In genomic region chr17:20174588-20175265, GRCh38 we compare ENCODE assay signal across 15 cellular contexts.
DNase-seq lines count a peak whose midpoint lies in the region; ATAC-seq and TF ChIP-seq lines count a peak whose summit lies in the region.
"Had no signal": no experiment of that assay in that cellular context is flagged by ENCODE, and none has a peak within 500 bp of the region (broad histone marks: within the 10 kb centered on the region; RNA-seq: fewer than 3 reads in every experiment).

No MANE protein-coding gene starts in this region.

- H4K20me1 ChIP-seq in IMR-90 (ENCODE audit: insufficient read depth, low read length): peaks cover 11% of the 10 kb centered on the region

- no peak for TF ChIP-seq RAD21 in IMR-90 (IDR thresholded peaks at IDR 0.05; ENCODE audit: low read length)

- no peaks in the 10 kb centered on the region for H3K36me3 ChIP-seq in IMR-90 (ENCODE audit: control insufficient read depth, insufficient read depth, low read length)
- H3K36me3 ChIP-seq: colonic mucosa, left ventricle myocardium inferior, neural progenitor cell had no signal

- peaks cover 33 to 70% of the 10 kb centered on the region in 2 experiments for H3K79me1 ChIP-seq in IMR-90 (ENCODE audit: low read depth in 1 of 2, low read length in 2 of 2)

- CTCF ChIA-PET in IMR-90 (lab: Yijun Ruan, JAX): no interaction called here

- TF ChIP-seq CTCF in IMR-90 (conservative IDR thresholded peaks at IDR 0.05; ENCODE audit: low read depth, low read length): no peak

- peak overlapping the region; percentile 35 for H2AK9ac ChIP-seq in IMR-90 (replicated peaks; ENCODE audit: low read depth, low read length, poor library complexity)

- H3K4me2 ChIP-seq in IMR-90 (ENCODE audit: low read depth, low read length): peak overlapping the region; percentile 76
- H3K4me2 ChIP-seq: neural progenitor cell had no signal

- H4K91ac ChIP-seq in IMR-90 (ENCODE audit: insufficient read depth, low read depth, low read length): peak overlapping the region; percentile 71

- peak overlapping the region; percentile 81 for H2BK20ac ChIP-seq in IMR-90 (ENCODE audit: low read depth, low read length)

- peak overlapping the region; percentile 53 for H3K27ac ChIP-seq in IMR-90 (ENCODE audit: insufficient read depth, low read length)
- H3K27ac ChIP-seq: colonic mucosa, left ventricle myocardium inferior, neural progenitor cell had no signal

- H3K4me1 ChIP-seq in IMR-90 (ENCODE audit: control insufficient read depth, insufficient read depth, low read length): peaks cover 30% of the 10 kb centered on the region
- H3K4me1 ChIP-seq: colonic mucosa had no signal

- ATAC-seq in IMR-90 (ENCODE audit: low read depth) (peak; percentile 85), HG03108 (IDR thresholded peaks at IDR 0.05; ENCODE audit: unreplicated experiment) (no peak)

- peak overlapping the region; percentile 55 for H3K56ac ChIP-seq in IMR-90 (ENCODE audit: extremely low read depth, insufficient read depth, low read length)

- peak overlapping the region; percentile 24 to 91; a peak in 3 of 4 replicates for H4K8ac ChIP-seq in IMR-90 (ENCODE audit: low read depth in 2 of 2, low read length in 2 of 2)

- no peaks in the 10 kb centered on the region for H3K27me3 ChIP-seq in IMR-90 (ENCODE audit: control insufficient read depth, insufficient read depth, low read length)
- H3K27me3 ChIP-seq: colonic mucosa, neural progenitor cell had no signal

- POLR2A ChIA-PET in IMR-90 (lab: Charles Lee; ENCODE audit: unreplicated experiment): no interaction called here

- no peak for TF ChIP-seq POLR2A in IMR-90 (IDR thresholded peaks at IDR 0.05; ENCODE audit: low read depth, low read length)

- peak overlapping the region; percentile 89 for H3K23ac ChIP-seq in IMR-90 (ENCODE audit: low read depth, low read length)

- peak overlapping the region; percentile 16; the same call in 1 of the 2 replicates for H4K5ac ChIP-seq in IMR-90 (ENCODE audit: low read depth, low read length)

- dilution Hi-C loops in IMR-90 (cut with HindIII; ENCODE audit: low sequenced_read_pairs, unreplicated experiment): no loop called here

- H3K9ac ChIP-seq in IMR-90 (ENCODE audit: low read depth, low read length): peak overlapping the region; percentile 13; the same call in 1 of the 2 replicates
- H3K9ac ChIP-seq: neural progenitor cell had no signal

- H2AK5ac ChIP-seq in IMR-90 (ENCODE audit: low read depth, low read length): peak overlapping the region; percentile 89

- H2AFZ ChIP-seq in IMR-90 (replicated peaks; ENCODE audit: low read length, poor library complexity): peak overlapping the region; percentile 72
- H2AFZ ChIP-seq: neural progenitor cell had no signal

- DNase-seq in AG08396 (ENCODE audit: low spot score): peak; percentile 54
- DNase-seq in IMR-90: peak; percentile 76
- peak; percentile 88 for DNase-seq in astrocyte of the hippocampus (ENCODE audit: low read depth, low spot score)
- peak; percentile 10 for DNase-seq in kidney glomerular epithelial cell (lab: John Stamatoyannopoulos, UW)
- no peak for DNase-seq in NCI-H524 treated with DMSO at 0.1 percent for 48 hours (lab: John Stamatoyannopoulos, UW)
- DNase-seq in anterior cingulate cortex (lab: John Stamatoyannopoulos, UW): no peak
- DNase-seq in hypothalamus (lab: John Stamatoyannopoulos, UW): no peak
- DNase-seq: activated naive CD4-positive, alpha-beta T cell treated with anti-CD3 and anti-CD28 coated beads for 36 hours; AML-193; colonic mucosa; left ventricle myocardium inferior; RPMI8226; stimulated activated CD4-positive, alpha-beta T cell treated with anti-CD3 and anti-CD28 coated beads, Interleukin-15, amount 100 ng/mL, for 24 hours had no signal

- H3K4ac ChIP-seq in IMR-90 (ENCODE audit: low read depth, low read length): peak overlapping the region; percentile 81

- BruUV-seq in IMR-90 (replicated peaks; lab: Mats Ljungman, UMichigan): no TSS peak

- in situ Hi-C loops in IMR-90 (cut with MboI; ENCODE audit: low sequenced_read_pairs): no loop called here

- intact Hi-C loops in IMR-90 (cut with micrococcal nuclease): no loop called here

- WGBS in IMR-90 (ENCODE audit: extremely low coverage in 2 of 2, insufficient read length in 1 of 2), 2 experiments: 0% methylated on average over 2 of the region's 12 CpGs; no CpG with 5 or more reads in 1 of the 2 experiments

- H2BK15ac ChIP-seq in IMR-90 (ENCODE audit: low read depth, low read length): peak overlapping the region; percentile 77; the same call in 1 of the 3 replicates

- peak overlapping the region; percentile 62 for H3K18ac ChIP-seq in IMR-90 (ENCODE audit: low read depth, low read length)

- peak overlapping the region; percentile 58 for H2BK5ac ChIP-seq in IMR-90 (ENCODE audit: low read depth, low read length, poor library complexity, severe bottlenecking)

- H2BK120ac ChIP-seq in IMR-90 (ENCODE audit: low read depth, low read length): peak overlapping the region; percentile 80

- peak overlapping the region; percentile 66 for H3K14ac ChIP-seq in IMR-90 (replicated peaks; ENCODE audit: low read depth, low read length)

- peaks cover 35% of the 10 kb centered on the region for H3K9me1 ChIP-seq in IMR-90 (ENCODE audit: insufficient read depth, low read length)

- H3K9me3 ChIP-seq in IMR-90 (ENCODE audit: control insufficient read depth, insufficient read depth, low read length): no peaks in the 10 kb centered on the region
- H3K9me3 ChIP-seq: colonic mucosa, left ventricle myocardium inferior had no signal

- no peak overlapping the region for H3K4me3 ChIP-seq in IMR-90 (ENCODE audit: insufficient read depth, low read depth, low read length)
- H3K4me3 ChIP-seq: colonic mucosa, left ventricle myocardium inferior, neural progenitor cell had no signal

TF ChIP-seq in IMR-90, 13 proteins besides CTCF, POLR2A, EP300 and RAD21:
- TF ChIP-seq MAFK (IDR thresholded peaks at IDR 0.05; ENCODE audit: low read depth, low read length) (0 out of 2 replicates have a peak, but pooled peaks have one; percentile 3), FOS (IDR thresholded peaks at IDR 0.05; ENCODE audit: low read depth, low read length) (peak; percentile 79), CEBPB (IDR thresholded peaks at IDR 0.05; ENCODE audit: low read depth, low read length) (no peak)

Comparison
In these comparisons a context has a peak if more than half of its experiments do, and no peak if none do; other contexts are left out.
1. DNase-seq: peak in AG08396 (single experiment), IMR-90 (single experiment), astrocyte of the hippocampus (single experiment) and kidney glomerular epithelial cell (single experiment); none in NCI-H524 treated with DMSO at 0.1 percent for 48 hours (single experiment), anterior cingulate cortex (0 of 58) and hypothalamus (0 of 51).